In genomic region chr20:58271596-58272460, GRCh38 we compare ENCODE assay signal across 1 cellular context.
TF ChIP-seq lines count a peak whose summit lies in the region.

No MANE protein-coding gene starts in this region.

TF ChIP-seq in HEK293, 187 proteins besides CTCF, POLR2A, EP300 and RAD21 (continued from another document):
- TF ChIP-seq PRDM6 (tag by site-specific recombination; IDR thresholded peaks at IDR 0.05) (peak; percentile 78), GFI1B (tag by site-specific recombination; IDR thresholded peaks at IDR 0.05) (no peak), OSR2 (tag by site-specific recombination; IDR thresholded peaks at IDR 0.05) (peak; percentile 48; the same call in 1 of the 2 replicates), GLIS2 (tag by site-specific recombination; IDR thresholded peaks at IDR 0.05) (no peak), ZNF133 (tag by site-specific recombination; IDR thresholded peaks at IDR 0.05) (no peak), ZFP69B (tag by site-specific recombination; IDR thresholded peaks at IDR 0.05) (no peak), ZNF341 (tag by site-specific recombination; IDR thresholded peaks at IDR 0.05; ENCODE audit: low read depth) (no peak), ZNF776 (tag by site-specific recombination; IDR thresholded peaks at IDR 0.05; ENCODE audit: borderline replicate concordance) (no peak), ZNF692 (tag by site-specific recombination; IDR thresholded peaks at IDR 0.05) (no peak), SCRT2 (tag by site-specific recombination; IDR thresholded peaks at IDR 0.05) (no peak), ZNF404 (tag by site-specific recombination; IDR thresholded peaks at IDR 0.05) (no peak), AEBP2 (tag by site-specific recombination; IDR thresholded peaks at IDR 0.05; ENCODE audit: borderline replicate concordance) (no peak), PRDM4 (tag by site-specific recombination; IDR thresholded peaks at IDR 0.05) (no peak), ZEB2 (tag by site-specific recombination; IDR thresholded peaks at IDR 0.05) (no peak), ZBTB11 (tag by site-specific recombination; conservative IDR thresholded peaks at IDR 0.05; ENCODE audit: low read depth) (no peak), ZNF221 (tag by site-specific recombination; IDR thresholded peaks at IDR 0.05; ENCODE audit: borderline replicate concordance) (no peak), KLF1 (tag by site-specific recombination; IDR thresholded peaks at IDR 0.05) (no peak), ZNF571 (tag by site-specific recombination; IDR thresholded peaks at IDR 0.05) (no peak), ZNF138 (tag by site-specific recombination; IDR thresholded peaks at IDR 0.05; ENCODE audit: borderline replicate concordance) (no peak), ZBTB44 (tag by site-specific recombination; IDR thresholded peaks at IDR 0.05) (peak; percentile 46; the same call in 1 of the 2 replicates), ZNF677 (tag by site-specific recombination; IDR thresholded peaks at IDR 0.05) (no peak), ZNF768 (tag by site-specific recombination; IDR thresholded peaks at IDR 0.05) (no peak), ZNF169 (tag by site-specific recombination; IDR thresholded peaks at IDR 0.05) (no peak), ZNF354C (tag by site-specific recombination; IDR thresholded peaks at IDR 0.05; ENCODE audit: borderline replicate concordance, low read depth) (no peak), MZF1 (tag by site-specific recombination; IDR thresholded peaks at IDR 0.05; ENCODE audit: borderline replicate concordance) (no peak), ZNF366 (tag by site-specific recombination; conservative IDR thresholded peaks at IDR 0.05) (no peak), ZNF600 (tag by site-specific recombination; IDR thresholded peaks at IDR 0.05) (no peak)
